ENCODE assay signal across 36 cellular contexts in the genomic region with DNA sequence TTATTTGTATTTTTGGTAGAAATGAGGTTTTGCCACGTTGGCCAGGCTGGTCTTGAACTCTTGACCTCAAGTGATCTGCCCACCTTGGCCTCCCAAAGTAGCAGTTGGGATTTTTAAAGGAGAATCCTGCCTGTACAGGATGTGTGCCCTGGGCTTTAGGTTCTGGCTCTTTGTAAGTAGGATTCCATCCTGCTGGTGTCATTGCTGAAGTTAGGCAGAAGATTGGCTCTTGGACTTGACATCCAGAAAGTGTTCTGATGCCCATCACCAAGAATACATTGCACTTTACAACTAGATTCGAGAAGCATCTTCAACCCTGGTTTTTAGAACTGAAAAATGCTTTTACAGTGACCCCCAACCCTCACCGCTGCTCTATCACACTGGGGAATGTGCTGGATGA. TPM values are rescaled to one million over a fixed set of nuclear protein-coding genes. Genes with fewer than 3 reads are reported as not detected.
"Had no signal": no experiment of that assay in that cellular context is flagged by ENCODE, and none has a peak within 500 bp of the region (broad histone marks: within the 10 kb centered on the region; RNA-seq: fewer than 3 reads in every experiment).

No MANE protein-coding gene starts in this region.

- FAIRE-seq: bronchial epithelial cell, RCC 7860 had no signal

- H3K9me3 Mint-ChIP-seq: activated B cell treated with CpG ODN at 0.5 μM for 24 hours; activated CD8-positive, alpha-beta T cell treated with anti-CD3 and anti-CD28 coated beads for 36 hours; activated naive CD4-positive, alpha-beta T cell treated with anti-CD3 and anti-CD28 coated beads for 36 hours; activated naive CD4-positive, alpha-beta T cell treated with anti-CD3 and anti-CD28 coated beads, Interleukin-2, amount 50 U/mL, for 72 hours; activated T-helper 1 cell treated with anti-CD3 and anti-CD28 coated beads, Interleukin-12 subunit alpha, Interleukin-12 subunit beta, Interleukin-2, Interleukin-4 antibody, amounts not matched to agents 30 ng/mL and 10 ng/mL and 1 ng/mL, durations not matched to agents 14 hours and 24 hours and 36 hours had no signal

- H3K4me1 Mint-ChIP-seq: activated B cell treated with CpG ODN at 0.5 μM for 24 hours had no signal

- H3K4me3 Mint-ChIP-seq: activated B cell treated with CpG ODN at 0.5 μM for 24 hours; activated CD8-positive, alpha-beta T cell treated with anti-CD3 and anti-CD28 coated beads for 36 hours; activated naive CD4-positive, alpha-beta T cell treated with anti-CD3 and anti-CD28 coated beads for 36 hours; activated T-cell treated with anti-CD3 and anti-CD28 coated beads, Interleukin-2, amount 50 U/mL, for 4 hours; activated T-helper 1 cell treated with anti-CD3 and anti-CD28 coated beads, Interleukin-12 subunit alpha, Interleukin-12 subunit beta, Interleukin-2, Interleukin-4 antibody, amounts not matched to agents 30 ng/mL and 10 ng/mL and 1 ng/mL, durations not matched to agents 14 hours and 24 hours and 36 hours; brain had no signal

- H3K27ac Mint-ChIP-seq: activated B cell treated with CpG ODN at 0.5 μM for 24 hours; activated CD8-positive, alpha-beta T cell treated with anti-CD3 and anti-CD28 coated beads for 36 hours; activated naive CD4-positive, alpha-beta T cell treated with anti-CD3 and anti-CD28 coated beads for 36 hours; activated naive CD4-positive, alpha-beta T cell treated with anti-CD3 and anti-CD28 coated beads, Interleukin-2, amount 50 U/mL, for 72 hours; activated T-helper 1 cell treated with anti-CD3 and anti-CD28 coated beads, Interleukin-12 subunit alpha, Interleukin-12 subunit beta, Interleukin-2, Interleukin-4 antibody, amounts not matched to agents 30 ng/mL and 10 ng/mL and 1 ng/mL, durations not matched to agents 14 hours and 24 hours and 36 hours; brain had no signal

- H3K27ac ChIP-seq: adrenal gland, PC-9, RWPE1, VCaP had no signal

- ATAC-seq: activated CD8-positive, alpha-beta T cell treated with anti-CD3 and anti-CD28 coated beads for 36 hours; activated naive CD4-positive, alpha-beta T cell treated with anti-CD3 and anti-CD28 coated beads, Interleukin-2, amount 50 U/mL, for 72 hours; activated T-cell treated with anti-CD3 and anti-CD28 coated beads, Interleukin-2, amount 50 U/mL, for 4 hours; Right ventricle myocardium inferior; SK-N-SH treated with all-trans-retinoic acid at 6 μM for 48 hours had no signal

- H2AFZ ChIP-seq: PC-9 had no signal

- DNase-seq: activated B cell treated with CpG ODN at 0.5 μM for 24 hours; activated CD4-positive, alpha-beta T cell treated with anti-CD3 and anti-CD28 coated beads for 4 hours; activated CD4-positive, alpha-beta T cell treated with anti-CD3 and anti-CD28 coated beads, Interleukin-2, amount 50 U/mL, for 4 hours; activated CD4-positive, CD25-positive, alpha-beta regulatory T cell treated with anti-CD3 and anti-CD28 coated beads, Interleukin-2, amount 50 U/mL, for 72 hours; activated CD8-positive, alpha-beta memory T cell treated with anti-CD3 and anti-CD28 coated beads, Interleukin-2, amount 50 U/mL, for 4 hours; activated CD8-positive, alpha-beta T cell treated with anti-CD3 and anti-CD28 coated beads for 36 hours; activated gamma-delta T cell treated with Interleukin-2 at 50 U/mL for 16 hours; activated naive CD4-positive, alpha-beta T cell treated with anti-CD3 and anti-CD28 coated beads for 36 hours; activated T-cell treated with anti-CD3 and anti-CD28 coated beads for 4 hours; activated T-cell treated with anti-CD3 and anti-CD28 coated beads, Interleukin-2, amount 50 U/mL, for 4 hours; adrenal gland; central memory CD4-positive, alpha-beta T cell; Karpas-422; KBM-7; NCI-H1105; NCI-H1417 treated with DMSO at 0.1 percent for 48 hours; NCI-H187 treated with DMSO at 0.1 percent for 48 hours; NCI-H2081 treated with DMSO at 0.1 percent for 48 hours; NCI-H510A; NCI-H748 treated with DMSO at 0.1 percent for 48 hours; NK-92 treated with Interleukin-12 subunit alpha and Interleukin-12 subunit beta, amount 100 ng/mL, for 24 hours; PC-9; SIG-M5; T-helper 1 cell; T-helper 2 cell; T-helper 9 cell had no signal

- H3K9me3 ChIP-seq: adrenal gland had no signal

- H3K36me3 Mint-ChIP-seq: activated naive CD4-positive, alpha-beta T cell treated with anti-CD3 and anti-CD28 coated beads, Interleukin-2, amount 50 U/mL, for 72 hours; brain had no signal

- H3K36me3 ChIP-seq: adrenal gland had no signal

- H3K4me3 ChIP-seq: adrenal gland, PC-9 had no signal

- H3K4me2 ChIP-seq: PC-9 had no signal

RNA-seq across cellular contexts. Expression of a gene that starts 4.4 kb away (rescaled TPM):
- total RNA-seq: activated B cell treated with CpG ODN at 0.5 μM for 24 hours; activated CD8-positive, alpha-beta T cell treated with anti-CD3 and anti-CD28 coated beads for 36 hours; activated naive CD4-positive, alpha-beta T cell treated with anti-CD3 and anti-CD28 coated beads for 36 hours; activated naive CD4-positive, alpha-beta T cell treated with anti-CD3 and anti-CD28 coated beads, Interleukin-2, amount 50 U/mL, for 72 hours; activated T-cell treated with anti-CD3 and anti-CD28 coated beads, Interleukin-2, amount 50 U/mL, for 4 hours; activated T-helper 1 cell treated with anti-CD3 and anti-CD28 coated beads, Interleukin-12 subunit alpha, Interleukin-12 subunit beta, Interleukin-2, Interleukin-4 antibody, amounts not matched to agents 30 ng/mL and 10 ng/mL and 1 ng/mL, durations not matched to agents 14 hours and 24 hours and 36 hours; SK-MEL-5 had no signal
